2 cellular contexts compared by ENCODE assay signal in genomic region chr11:119480375-119481020, GRCh38.
TF ChIP-seq lines count a peak whose summit lies in the region.

No MANE protein-coding gene starts in this region.

TF ChIP-seq in A549, 52 proteins besides CTCF, POLR2A, EP300 and RAD21:
- TF ChIP-seq CHD4 (IDR thresholded peaks at IDR 0.05; ENCODE audit: borderline replicate concordance) (no peak), ZC3H11A (IDR thresholded peaks at IDR 0.05) (no peak), PBX3 (IDR thresholded peaks at IDR 0.05) (no peak), HOXB5 (CRISPR knock-in tag; IDR thresholded peaks at IDR 0.05) (no peak), PHF8 (IDR thresholded peaks at IDR 0.05; ENCODE audit: borderline replicate concordance, low read depth) (no peak), POLR2AphosphoS2 (conservative IDR thresholded peaks at IDR 0.05; ENCODE audit: low read length) (no peak), FOSB (CRISPR knock-in tag; IDR thresholded peaks at IDR 0.05) (no peak), JUN (IDR thresholded peaks at IDR 0.05) (no peak), REST (IDR thresholded peaks at IDR 0.05) (no peak), SMC3 (IDR thresholded peaks at IDR 0.05) (no peak), HOXA7 (CRISPR knock-in tag; IDR thresholded peaks at IDR 0.05) (no peak), TFCP2L1 (CRISPR knock-in tag; IDR thresholded peaks at IDR 0.05) (no peak), USF2 (IDR thresholded peaks at IDR 0.05) (no peak), RCOR1 (IDR thresholded peaks at IDR 0.05; ENCODE audit: low read depth, low read length) (no peak), FOXS1 (CRISPR knock-in tag; IDR thresholded peaks at IDR 0.05) (no peak), E2F6 (IDR thresholded peaks at IDR 0.05; ENCODE audit: borderline replicate concordance, low read depth) (no peak), ZNF302 (CRISPR knock-in tag; IDR thresholded peaks at IDR 0.05) (no peak)
- TF ChIP-seq, protein P1, sequence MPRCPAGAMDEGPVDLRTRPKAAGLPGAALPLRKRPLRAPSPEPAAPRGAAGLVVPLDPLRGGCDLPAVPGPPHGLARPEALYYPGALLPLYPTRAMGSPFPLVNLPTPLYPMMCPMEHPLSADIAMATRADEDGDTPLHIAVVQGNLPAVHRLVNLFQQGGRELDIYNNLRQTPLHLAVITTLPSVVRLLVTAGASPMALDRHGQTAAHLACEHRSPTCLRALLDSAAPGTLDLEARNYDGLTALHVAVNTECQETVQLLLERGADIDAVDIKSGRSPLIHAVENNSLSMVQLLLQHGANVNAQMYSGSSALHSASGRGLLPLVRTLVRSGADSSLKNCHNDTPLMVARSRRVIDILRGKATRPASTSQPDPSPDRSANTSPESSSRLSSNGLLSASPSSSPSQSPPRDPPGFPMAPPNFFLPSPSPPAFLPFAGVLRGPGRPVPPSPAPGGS (IDR thresholded peaks at IDR 0.05): no peak

TF ChIP-seq in HepG2, 621 proteins besides CTCF, POLR2A, EP300 and RAD21:
- TF ChIP-seq, protein P2, sequence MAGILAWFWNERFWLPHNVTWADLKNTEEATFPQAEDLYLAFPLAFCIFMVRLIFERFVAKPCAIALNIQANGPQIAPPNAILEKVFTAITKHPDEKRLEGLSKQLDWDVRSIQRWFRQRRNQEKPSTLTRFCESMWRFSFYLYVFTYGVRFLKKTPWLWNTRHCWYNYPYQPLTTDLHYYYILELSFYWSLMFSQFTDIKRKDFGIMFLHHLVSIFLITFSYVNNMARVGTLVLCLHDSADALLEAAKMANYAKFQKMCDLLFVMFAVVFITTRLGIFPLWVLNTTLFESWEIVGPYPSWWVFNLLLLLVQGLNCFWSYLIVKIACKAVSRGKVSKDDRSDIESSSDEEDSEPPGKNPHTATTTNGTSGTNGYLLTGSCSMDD (CRISPR knock-in tag; IDR thresholded peaks at IDR 0.05): no peak
